ENCODE assay signal across 8 cellular contexts in the genomic region with DNA sequence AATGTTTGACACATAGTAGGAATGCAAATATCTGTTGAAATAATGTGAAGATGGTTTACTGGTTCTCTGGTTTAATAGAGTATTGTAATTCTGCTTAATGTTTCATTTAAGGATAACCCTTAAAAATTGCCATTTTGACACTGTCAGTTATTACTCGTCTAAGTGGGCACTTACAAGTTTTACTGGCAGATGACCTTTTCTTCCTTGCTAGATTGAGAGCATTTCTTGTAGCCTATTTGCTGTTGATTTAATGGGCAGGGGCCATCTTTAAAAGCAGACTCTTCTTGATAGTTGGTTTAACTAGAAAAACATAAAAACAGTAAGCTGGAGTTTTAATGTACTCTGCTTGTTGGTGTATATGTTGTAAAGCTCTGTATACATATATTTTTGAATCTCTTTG. TPM values are rescaled to one million over a fixed set of nuclear protein-coding genes. Genes with fewer than 3 reads are reported as not detected.
DNase-seq lines count a peak whose midpoint lies in the region; ATAC-seq and TF ChIP-seq lines count a peak whose summit lies in the region.

No MANE protein-coding gene starts in this region.

- peaks cover 16% of the 10 kb centered on the region for H3K36me3 ChIP-seq in NT2/D1 (ENCODE audit: insufficient read depth, insufficient read length, low read length)
- H3K36me3 ChIP-seq in endocrine pancreas (ENCODE audit: control insufficient read depth, insufficient read depth, low read length): no peaks in the 10 kb centered on the region
- H3K36me3 ChIP-seq in psoas muscle (ENCODE audit: insufficient read depth in 1 of 2, low read depth in 1 of 2): peaks cover 0 to 17% of the 10 kb centered on the region in 2 donors

- H3K4me1 ChIP-seq in NT2/D1 (ENCODE audit: insufficient read depth, insufficient read length): peaks cover 3% of the 10 kb centered on the region
- H3K4me1 ChIP-seq in endocrine pancreas (ENCODE audit: control insufficient read depth, insufficient read depth, low read length): peaks cover 26% of the 10 kb centered on the region
- H3K4me1 ChIP-seq in psoas muscle: peaks cover 37% of the 10 kb centered on the region

- H3K27ac ChIP-seq in psoas muscle: no peak overlapping the region

- peak overlapping the region; percentile 89; the same call in 1 of the 2 replicates for H3K4me3 ChIP-seq in GM08714 (ENCODE audit: low read length)
- peak overlapping the region; percentile 92 for H3K4me3 ChIP-seq in NT2/D1 (ENCODE audit: insufficient read length, low read depth)
- H3K4me3 ChIP-seq in endocrine pancreas (ENCODE audit: control insufficient read depth, insufficient read depth, low read length): peak overlapping the region; percentile 96
- H3K4me3 ChIP-seq in psoas muscle: peak overlapping the region; percentile 93

- intact Hi-C loops in psoas muscle (cut with DNase I): loop anchor here in 1 of 2 donors (10.0 kb wide), 1 partner anchor 137 kb away; a partner anchor contains a TSS

- no peak for TF ChIP-seq CTCF in psoas muscle (IDR thresholded peaks at IDR 0.05)

- 15 to 21% (median 15%) methylated on average over 1 of the region's 1 CpG for WGBS in psoas muscle, 3 donors

- peaks cover 16% of the 10 kb centered on the region; the same call in 1 of the 2 replicates for H3K9me3 ChIP-seq in NT2/D1 (ENCODE audit: insufficient read depth, low read length)
- no peaks in the 10 kb centered on the region for H3K9me3 ChIP-seq in endocrine pancreas (ENCODE audit: control insufficient read depth, low read length)
- no peaks in the 10 kb centered on the region for H3K9me3 ChIP-seq in psoas muscle

- H3K9ac ChIP-seq in NT2/D1 (ENCODE audit: insufficient read length, low read depth) (peak overlapping the region; percentile 89), endocrine pancreas (ENCODE audit: control insufficient read depth, insufficient read depth, low read length) (no peak overlapping the region)

- ATAC-seq in psoas muscle (no peak), HG02852 (IDR thresholded peaks at IDR 0.05; ENCODE audit: unreplicated experiment) (no peak), HG03196 (IDR thresholded peaks at IDR 0.05; ENCODE audit: unreplicated experiment) (no peak), HG03354 (IDR thresholded peaks at IDR 0.05; ENCODE audit: poor library complexity, severe bottlenecking, unreplicated experiment) (no peak), GM21423 (IDR thresholded peaks at IDR 0.05; ENCODE audit: unreplicated experiment) (no peak)

- DNase-seq in NT2/D1 (ENCODE audit: low read depth, low spot score) (no peak), psoas muscle (no peak)

- no peaks in the 10 kb centered on the region for H3K27me3 ChIP-seq in NT2/D1 (ENCODE audit: insufficient read depth, insufficient read length)
- no peaks in the 10 kb centered on the region for H3K27me3 ChIP-seq in endocrine pancreas (ENCODE audit: control insufficient read depth, insufficient read depth, low read length)
- H3K27me3 ChIP-seq in psoas muscle (ENCODE audit: insufficient read depth in 3 of 3, low read length in 2 of 3): no peaks in the 10 kb centered on the region

RNA-seq across cellular contexts. Expression of a gene that starts 1.9 kb away (rescaled TPM):
- 10 to 100 TPM; 13.4 to 18.2 (median 16.4) TPM for total RNA-seq in psoas muscle
- 10 to 100 TPM in 2 of 3 donors, 1 to 10 TPM in 1; 9.5 to 20.8 (median 12.4) TPM for polyA plus RNA-seq in psoas muscle

RNA-seq across cellular contexts. Expression of a gene that starts 29.3 kb away (rescaled TPM):
- 10 to 100 TPM; 12.4 to 14.9 (median 13.0) TPM for total RNA-seq in psoas muscle
- polyA plus RNA-seq in psoas muscle: 10 to 100 TPM in 1 of 3 donors, 1 to 10 TPM in 2; 8.4 to 38.4 (median 9.8) TPM
